In the genomic region with DNA sequence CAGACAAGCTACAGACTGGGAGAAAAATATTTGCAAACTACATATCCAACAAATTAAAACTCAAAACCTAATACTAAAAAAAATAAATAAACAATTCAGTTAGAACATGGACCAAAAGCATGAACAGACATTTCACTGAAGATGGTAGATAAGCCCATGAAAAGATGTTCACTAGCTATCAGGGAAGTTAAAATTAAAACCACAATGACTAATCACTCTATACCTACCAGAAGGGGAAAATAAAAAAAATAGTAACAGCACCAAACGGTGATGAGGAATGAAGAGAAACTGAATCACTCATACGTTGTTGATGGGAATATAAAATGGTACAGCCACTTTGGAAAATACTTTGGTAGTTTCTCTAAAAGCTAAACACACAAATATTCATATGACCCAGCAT, we compare ENCODE assay signal across 18 cellular contexts. TPM values are rescaled to one million over a fixed set of nuclear protein-coding genes. Genes with fewer than 3 reads are reported as not detected.
A peak's percentile ranks its signal among the peaks of the same experiment; 100 is the strongest.
DNase-seq lines count a peak whose midpoint lies in the region; ATAC-seq and TF ChIP-seq lines count a peak whose summit lies in the region.
"Had no signal": no experiment of that assay in that cellular context is flagged by ENCODE, and none has a peak within 500 bp of the region (broad histone marks: within the 10 kb centered on the region; RNA-seq: fewer than 3 reads in every experiment).

No MANE protein-coding gene starts in this region.

- H3K9me2 ChIP-seq in OCI-LY7 (ENCODE audit: insufficient read depth, low read length), result no peaks in the 10 kb centered on the region

- ATAC-seq in activated T-cell treated with anti-CD3 and anti-CD28 coated beads, Interleukin-2, amount 50 U/mL, for 72 hours (replicated peaks in 1 of 2), result peak; percentile 36 to 53
- ATAC-seq in stimulated activated effector memory CD8-positive, alpha-beta T cell treated with anti-CD3 and anti-CD28 coated beads, Interleukin-12 subunit alpha, Interleukin-12 subunit beta, amount 100 ng/mL, for 72 hours, result peak; percentile 66
- ATAC-seq in GM19452 (IDR thresholded peaks at IDR 0.05; ENCODE audit: unreplicated experiment), result no peak
- ATAC-seq: A549, left lung had no signal

- peak overlapping the region; percentile 69 for H2AFZ ChIP-seq in OCI-LY7 (ENCODE audit: low read length)

- peaks cover 10% of the 10 kb centered on the region for H3K4me1 Mint-ChIP-seq in activated T-cell treated with anti-CD3 and anti-CD28 coated beads, Interleukin-2, amount 50 U/mL, for 72 hours (ENCODE audit: low read depth)
- H3K4me1 Mint-ChIP-seq in activated naive CD8-positive, alpha-beta T cell (ENCODE audit: low read depth), result peaks cover 9% of the 10 kb centered on the region
- H3K4me1 Mint-ChIP-seq in stimulated activated effector memory CD8-positive, alpha-beta T cell treated with anti-CD3 and anti-CD28 coated beads, Interleukin-12 subunit alpha, Interleukin-12 subunit beta, amount 100 ng/mL, for 72 hours, result no peaks in the 10 kb centered on the region

- no peak for TF ChIP-seq CTCF in OCI-LY7 (conservative IDR thresholded peaks at IDR 0.05; ENCODE audit: low read length)

- intact Hi-C loops in OCI-LY7 (cut with micrococcal nuclease; ENCODE audit: unreplicated experiment), result loop anchor here (10.0 kb wide), 1 partner anchor 1059 kb away; no protein-coding TSS in a partner anchor

- CTCF ChIA-PET in OCI-LY7 (lab: Charles Lee; ENCODE audit: unreplicated experiment), result interaction anchor here (1.3 kb wide), 1 partner anchor 155 kb away, joined by 3 read pairs; no protein-coding TSS in a partner anchor

- no peak overlapping the region for H3K4me2 ChIP-seq in OCI-LY7 (ENCODE audit: low read length)
- H3K4me2 ChIP-seq: A549 had no signal

- H3K27ac Mint-ChIP-seq in activated T-cell treated with anti-CD3 and anti-CD28 coated beads, Interleukin-2, amount 50 U/mL, for 72 hours, result peak overlapping the region; percentile 79
- peak overlapping the region; percentile 2 for H3K27ac Mint-ChIP-seq in activated naive CD8-positive, alpha-beta T cell
- no peak overlapping the region for H3K27ac Mint-ChIP-seq in stimulated activated effector memory CD8-positive, alpha-beta T cell treated with anti-CD3 and anti-CD28 coated beads, Interleukin-12 subunit alpha, Interleukin-12 subunit beta, amount 100 ng/mL, for 72 hours
- H3K27ac Mint-ChIP-seq: type B pancreatic cell had no signal

- peaks cover 9 to 14% of the 10 kb centered on the region in 2 donors for H3K36me3 Mint-ChIP-seq in activated T-cell treated with anti-CD3 and anti-CD28 coated beads, Interleukin-2, amount 50 U/mL, for 72 hours (ENCODE audit: insufficient read depth in 2 of 2)
- H3K36me3 Mint-ChIP-seq in activated naive CD8-positive, alpha-beta T cell, result peaks cover 10% of the 10 kb centered on the region
- no peaks in the 10 kb centered on the region for H3K36me3 Mint-ChIP-seq in stimulated activated effector memory CD8-positive, alpha-beta T cell treated with anti-CD3 and anti-CD28 coated beads, Interleukin-12 subunit alpha, Interleukin-12 subunit beta, amount 100 ng/mL, for 72 hours
- H3K36me3 Mint-ChIP-seq: type B pancreatic cell had no signal

- peaks cover 4 to 11% of the 10 kb centered on the region in 2 donors for H3K9me3 Mint-ChIP-seq in activated T-cell treated with anti-CD3 and anti-CD28 coated beads, Interleukin-2, amount 50 U/mL, for 72 hours
- peaks cover 11% of the 10 kb centered on the region for H3K9me3 Mint-ChIP-seq in activated naive CD8-positive, alpha-beta T cell (ENCODE audit: low read depth)
- peaks cover 10% of the 10 kb centered on the region for H3K9me3 Mint-ChIP-seq in stimulated activated effector memory CD8-positive, alpha-beta T cell treated with anti-CD3 and anti-CD28 coated beads, Interleukin-12 subunit alpha, Interleukin-12 subunit beta, amount 100 ng/mL, for 72 hours

- no peak for DNase-seq in activated T-cell treated with anti-CD3 and anti-CD28 coated beads, Interleukin-2, amount 50 U/mL, for 72 hours
- DNase-seq in activated T-cell treated with anti-CD3 and anti-CD28 coated beads for 4 hours (no peak), OCI-LY7 (ENCODE audit: low spot score) (no peak), putamen (ENCODE audit: low spot score) (no peak), germinal center (ENCODE audit: low spot score) (no peak)
- DNase-seq in stimulated activated effector memory CD8-positive, alpha-beta T cell treated with anti-CD3 and anti-CD28 coated beads, Interleukin-12 subunit alpha, Interleukin-12 subunit beta, amount 100 ng/mL, for 72 hours (ENCODE audit: low spot score in 2 of 2), result no peak
- DNase-seq: activated gamma-delta T cell treated with Interleukin-2 at 50 U/mL for 16 hours; C1 segment of cervical spinal cord; foreskin fibroblast; left lung; NCI-H1694; nucleus accumbens; Right ventricle myocardium superior; stimulated activated naive CD4-positive, alpha-beta T cell treated with Interleukin-2 at 50 U/mL for 16 hours had no signal

- H3K79me2 ChIP-seq in OCI-LY7 (ENCODE audit: insufficient read depth, low read depth, low read length), result no peaks in the 10 kb centered on the region

- no peaks in the 10 kb centered on the region for H3K27me3 Mint-ChIP-seq in activated T-cell treated with anti-CD3 and anti-CD28 coated beads, Interleukin-2, amount 50 U/mL, for 72 hours (ENCODE audit: low read depth)
- H3K27me3 Mint-ChIP-seq in activated naive CD8-positive, alpha-beta T cell, result peaks cover 2% of the 10 kb centered on the region
- H3K27me3 Mint-ChIP-seq: type B pancreatic cell had no signal

- H3K27ac ChIP-seq in OCI-LY7 (ENCODE audit: low read depth, low read length, poor library complexity, severe bottlenecking), result no peak overlapping the region
- H3K27ac ChIP-seq: A549, left lung had no signal

- H3K4me3 ChIP-seq in OCI-LY7 (ENCODE audit: low read depth, low read length, poor library complexity, severe bottlenecking), result no peak overlapping the region
- H3K4me3 ChIP-seq: A549, left lung had no signal

- peaks cover 24% of the 10 kb centered on the region for H3K4me1 ChIP-seq in OCI-LY7 (ENCODE audit: insufficient read depth, low read length, poor library complexity, severe bottlenecking)
- H3K4me1 ChIP-seq: A549, left lung had no signal

- no peak overlapping the region for H3K4me3 Mint-ChIP-seq in activated T-cell treated with anti-CD3 and anti-CD28 coated beads, Interleukin-2, amount 50 U/mL, for 72 hours
- H3K4me3 Mint-ChIP-seq in activated naive CD8-positive, alpha-beta T cell, result peak overlapping the region; percentile 17
- no peak overlapping the region for H3K4me3 Mint-ChIP-seq in stimulated activated effector memory CD8-positive, alpha-beta T cell treated with anti-CD3 and anti-CD28 coated beads, Interleukin-12 subunit alpha, Interleukin-12 subunit beta, amount 100 ng/mL, for 72 hours
- H3K4me3 Mint-ChIP-seq: type B pancreatic cell had no signal

- H4K20me1 ChIP-seq in OCI-LY7 (ENCODE audit: insufficient read depth, low read length), result no peaks in the 10 kb centered on the region

- no TSS peak for BruUV-seq in OCI-LY7 (replicated peaks; lab: Mats Ljungman, UMichigan)

- peaks cover 6% of the 10 kb centered on the region; the same call in 1 of the 2 replicates for H3K36me3 ChIP-seq in OCI-LY7 (ENCODE audit: insufficient read depth, low read length)
- H3K36me3 ChIP-seq: left lung had no signal

- POLR2A ChIA-PET in OCI-LY7 (lab: Charles Lee), result interaction anchor here (0.6 to 1.7 kb wide), 8 partner anchors 45 to 231 kb away, joined by 3 to 12 read pairs (median 3); a partner anchor contains a TSS

- peaks cover 28% of the 10 kb centered on the region for H3K9me3 ChIP-seq in OCI-LY7 (ENCODE audit: low read length)
- H3K9me3 ChIP-seq: A549 had no signal

RNA-seq across cellular contexts. Expression of a gene that starts 31.1 kb away (rescaled TPM):
- total RNA-seq in activated T-cell treated with anti-CD3 and anti-CD28 coated beads, Interleukin-2, amount 50 U/mL, for 72 hours, result 10 to 100 TPM; 71.3 to 79.4 TPM
- total RNA-seq in OCI-LY7 (2014; rRNA removed; shearing (Covaris generic)), result 30.9 and 32.7 TPM in 2 replicates
- 28.4 and 31.1 TPM in 2 replicates for total RNA-seq in OCI-LY7 (2022)

RNA-seq across cellular contexts. Expression of a gene that starts 52.7 kb away (rescaled TPM):
- 10 to 100 TPM; 57.3 to 62.9 TPM for total RNA-seq in activated T-cell treated with anti-CD3 and anti-CD28 coated beads, Interleukin-2, amount 50 U/mL, for 72 hours
- total RNA-seq in OCI-LY7 (2014; rRNA removed; shearing (Covaris generic)), result 25.4 and 28.8 TPM in 2 replicates
- total RNA-seq in OCI-LY7 (2022), result 75.1 and 81.0 TPM in 2 replicates
